1 cellular context compared by ENCODE assay signal in the genomic region with DNA sequence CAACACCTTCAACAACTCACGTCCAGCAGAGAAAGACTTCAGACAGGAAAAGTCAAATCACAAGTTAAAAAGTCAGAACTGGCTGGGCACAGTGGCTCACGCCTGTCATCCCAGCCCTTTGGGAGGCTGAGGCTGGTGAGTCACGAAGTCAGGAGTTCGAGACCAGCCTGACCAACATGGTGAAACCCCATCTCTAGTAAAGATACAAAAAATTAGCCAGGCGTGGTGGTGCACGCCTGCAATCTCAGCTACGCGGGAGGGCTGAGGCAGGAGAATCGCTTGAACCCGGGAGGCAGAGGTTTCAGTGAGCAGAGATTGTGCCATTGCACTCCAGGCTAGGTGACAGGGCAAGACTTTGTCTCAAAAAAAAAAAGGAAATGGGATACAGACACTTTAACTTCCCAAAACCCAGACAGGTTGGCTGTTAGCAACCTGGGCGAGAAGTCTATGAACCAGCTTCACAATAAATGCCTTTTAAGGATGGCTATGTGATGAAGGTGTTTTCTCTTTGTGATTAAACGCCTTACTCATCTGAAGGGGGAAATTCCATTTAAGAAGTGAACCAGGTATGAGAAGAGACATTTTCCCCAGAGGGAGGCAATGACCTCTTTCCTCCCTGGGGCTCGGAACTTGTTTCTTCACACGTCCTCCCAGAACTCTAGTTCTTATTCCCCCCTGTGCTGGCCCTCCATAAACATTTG.
TF ChIP-seq lines count a peak whose summit lies in the region.

No MANE protein-coding gene starts in this region.

TF ChIP-seq in HepG2, 621 proteins besides CTCF, POLR2A, EP300 and RAD21:
- TF ChIP-seq, protein P1, sequence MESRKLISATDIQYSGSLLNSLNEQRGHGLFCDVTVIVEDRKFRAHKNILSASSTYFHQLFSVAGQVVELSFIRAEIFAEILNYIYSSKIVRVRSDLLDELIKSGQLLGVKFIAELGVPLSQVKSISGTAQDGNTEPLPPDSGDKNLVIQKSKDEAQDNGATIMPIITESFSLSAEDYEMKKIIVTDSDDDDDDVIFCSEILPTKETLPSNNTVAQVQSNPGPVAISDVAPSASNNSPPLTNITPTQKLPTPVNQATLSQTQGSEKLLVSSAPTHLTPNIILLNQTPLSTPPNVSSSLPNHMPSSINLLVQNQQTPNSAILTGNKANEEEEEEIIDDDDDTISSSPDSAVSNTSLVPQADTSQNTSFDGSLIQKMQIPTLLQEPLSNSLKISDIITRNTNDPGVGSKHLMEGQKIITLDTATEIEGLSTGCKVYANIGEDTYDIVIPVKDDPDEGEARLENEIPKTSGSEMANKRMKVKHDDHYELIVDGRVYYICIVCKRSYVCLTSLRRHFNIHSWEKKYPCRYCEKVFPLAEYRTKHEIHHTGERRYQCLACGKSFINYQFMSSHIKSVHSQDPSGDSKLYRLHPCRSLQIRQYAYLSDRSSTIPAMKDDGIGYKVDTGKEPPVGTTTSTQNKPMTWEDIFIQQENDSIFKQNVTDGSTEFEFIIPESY (CRISPR knock-in tag; IDR thresholded peaks at IDR 0.05): 0 out of 2 replicates have a peak, but pooled peaks have one; percentile 38
- TF ChIP-seq, protein P2, sequence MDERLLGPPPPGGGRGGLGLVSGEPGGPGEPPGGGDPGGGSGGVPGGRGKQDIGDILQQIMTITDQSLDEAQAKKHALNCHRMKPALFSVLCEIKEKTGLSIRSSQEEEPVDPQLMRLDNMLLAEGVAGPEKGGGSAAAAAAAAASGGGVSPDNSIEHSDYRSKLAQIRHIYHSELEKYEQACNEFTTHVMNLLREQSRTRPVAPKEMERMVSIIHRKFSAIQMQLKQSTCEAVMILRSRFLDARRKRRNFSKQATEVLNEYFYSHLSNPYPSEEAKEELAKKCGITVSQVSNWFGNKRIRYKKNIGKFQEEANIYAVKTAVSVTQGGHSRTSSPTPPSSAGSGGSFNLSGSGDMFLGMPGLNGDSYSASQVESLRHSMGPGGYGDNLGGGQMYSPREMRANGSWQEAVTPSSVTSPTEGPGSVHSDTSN (CRISPR knock-in tag; IDR thresholded peaks at IDR 0.05): no peak
- TF ChIP-seq ZNF781 (CRISPR knock-in tag; IDR thresholded peaks at IDR 0.05; ENCODE audit: borderline replicate concordance, not compliant biosample characterization) (peak; percentile 46), ZNF292 (CRISPR knock-in tag; IDR thresholded peaks at IDR 0.05; ENCODE audit: borderline replicate concordance, low read depth) (peak; percentile 7; the same call in 1 of the 2 replicates), ZNF160 (CRISPR knock-in tag; IDR thresholded peaks at IDR 0.05) (no peak), ZNF709 (CRISPR knock-in tag; IDR thresholded peaks at IDR 0.05) (0 out of 2 replicates have a peak, but pooled peaks have one; percentile 34), SRSF4 (IDR thresholded peaks at IDR 0.05; ENCODE audit: low read depth, low read length, poor library complexity, severe bottlenecking) (no peak), ZNF460 (CRISPR knock-in tag; IDR thresholded peaks at IDR 0.05; ENCODE audit: borderline replicate concordance) (peak; percentile 59)
- TF ChIP-seq, protein P3, sequence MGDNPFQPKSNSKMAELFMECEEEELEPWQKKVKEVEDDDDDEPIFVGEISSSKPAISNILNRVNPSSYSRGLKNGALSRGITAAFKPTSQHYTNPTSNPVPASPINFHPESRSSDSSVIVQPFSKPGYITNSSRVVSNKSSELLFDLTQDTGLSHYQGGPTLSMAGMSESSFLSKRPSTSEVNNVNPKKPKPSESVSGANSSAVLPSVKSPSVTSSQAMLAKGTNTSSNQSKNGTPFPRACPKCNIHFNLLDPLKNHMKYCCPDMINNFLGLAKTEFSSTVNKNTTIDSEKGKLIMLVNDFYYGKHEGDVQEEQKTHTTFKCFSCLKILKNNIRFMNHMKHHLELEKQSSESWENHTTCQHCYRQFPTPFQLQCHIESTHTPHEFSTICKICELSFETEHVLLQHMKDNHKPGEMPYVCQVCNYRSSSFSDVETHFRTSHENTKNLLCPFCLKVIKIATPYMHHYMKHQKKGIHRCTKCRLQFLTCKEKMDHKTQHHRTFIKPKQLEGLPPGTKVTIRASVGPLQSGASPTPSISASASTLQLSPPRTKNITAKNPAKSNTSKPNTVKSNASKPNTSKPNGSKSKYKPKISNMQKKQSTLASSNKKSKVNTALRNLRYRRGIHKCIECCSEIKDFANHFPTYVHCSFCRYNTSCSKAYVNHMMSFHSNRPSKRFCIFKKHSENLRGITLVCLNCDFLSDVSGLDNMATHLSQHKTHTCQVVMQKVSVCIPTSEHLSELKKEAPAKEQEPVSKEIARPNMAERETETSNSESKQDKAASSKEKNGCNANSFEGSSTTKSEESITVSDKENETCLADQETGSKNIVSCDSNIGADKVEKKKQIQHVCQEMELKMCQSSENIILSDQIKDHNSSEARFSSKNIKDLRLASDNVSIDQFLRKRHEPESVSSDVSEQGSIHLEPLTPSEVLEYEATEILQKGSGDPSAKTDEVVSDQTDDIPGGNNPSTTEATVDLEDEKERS (CRISPR knock-in tag; IDR thresholded peaks at IDR 0.05): peak; percentile 66; the same call in 1 of the 2 replicates
- TF ChIP-seq, protein P4, sequence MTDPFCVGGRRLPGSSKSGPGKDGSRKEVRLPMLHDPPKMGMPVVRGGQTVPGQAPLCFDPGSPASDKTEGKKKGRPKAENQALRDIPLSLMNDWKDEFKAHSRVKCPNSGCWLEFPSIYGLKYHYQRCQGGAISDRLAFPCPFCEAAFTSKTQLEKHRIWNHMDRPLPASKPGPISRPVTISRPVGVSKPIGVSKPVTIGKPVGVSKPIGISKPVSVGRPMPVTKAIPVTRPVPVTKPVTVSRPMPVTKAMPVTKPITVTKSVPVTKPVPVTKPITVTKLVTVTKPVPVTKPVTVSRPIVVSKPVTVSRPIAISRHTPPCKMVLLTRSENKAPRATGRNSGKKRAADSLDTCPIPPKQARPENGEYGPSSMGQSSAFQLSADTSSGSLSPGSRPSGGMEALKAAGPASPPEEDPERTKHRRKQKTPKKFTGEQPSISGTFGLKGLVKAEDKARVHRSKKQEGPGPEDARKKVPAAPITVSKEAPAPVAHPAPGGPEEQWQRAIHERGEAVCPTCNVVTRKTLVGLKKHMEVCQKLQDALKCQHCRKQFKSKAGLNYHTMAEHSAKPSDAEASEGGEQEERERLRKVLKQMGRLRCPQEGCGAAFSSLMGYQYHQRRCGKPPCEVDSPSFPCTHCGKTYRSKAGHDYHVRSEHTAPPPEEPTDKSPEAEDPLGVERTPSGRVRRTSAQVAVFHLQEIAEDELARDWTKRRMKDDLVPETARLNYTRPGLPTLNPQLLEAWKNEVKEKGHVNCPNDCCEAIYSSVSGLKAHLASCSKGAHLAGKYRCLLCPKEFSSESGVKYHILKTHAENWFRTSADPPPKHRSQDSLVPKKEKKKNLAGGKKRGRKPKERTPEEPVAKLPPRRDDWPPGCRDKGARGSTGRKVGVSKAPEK (CRISPR knock-in tag; IDR thresholded peaks at IDR 0.05; ENCODE audit: borderline replicate concordance): 0 out of 2 replicates have a peak, but pooled peaks have one; percentile 23
- TF ChIP-seq, protein P5, sequence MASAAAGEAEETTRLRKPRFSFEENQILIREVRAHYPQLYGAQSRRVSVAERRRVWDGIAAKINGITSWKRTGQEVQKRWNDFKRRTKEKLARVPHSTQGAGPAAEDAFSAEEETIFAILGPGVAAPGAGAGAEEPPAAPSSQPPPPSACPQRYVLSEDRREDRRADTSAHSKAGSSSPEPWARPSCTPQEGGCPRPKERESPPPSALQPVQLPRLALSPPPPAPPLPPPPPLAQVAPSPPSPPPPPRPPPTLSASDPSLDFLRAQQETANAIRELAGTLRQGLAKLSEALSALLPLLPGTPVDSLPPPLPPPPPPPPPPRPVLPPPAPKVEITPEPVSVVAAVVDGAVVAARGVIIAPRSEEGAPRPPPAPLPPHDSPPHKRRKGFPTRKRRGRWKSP (CRISPR knock-in tag; IDR thresholded peaks at IDR 0.05): peak; percentile 16; the same call in 1 of the 2 replicates
- TF ChIP-seq, protein P6, sequence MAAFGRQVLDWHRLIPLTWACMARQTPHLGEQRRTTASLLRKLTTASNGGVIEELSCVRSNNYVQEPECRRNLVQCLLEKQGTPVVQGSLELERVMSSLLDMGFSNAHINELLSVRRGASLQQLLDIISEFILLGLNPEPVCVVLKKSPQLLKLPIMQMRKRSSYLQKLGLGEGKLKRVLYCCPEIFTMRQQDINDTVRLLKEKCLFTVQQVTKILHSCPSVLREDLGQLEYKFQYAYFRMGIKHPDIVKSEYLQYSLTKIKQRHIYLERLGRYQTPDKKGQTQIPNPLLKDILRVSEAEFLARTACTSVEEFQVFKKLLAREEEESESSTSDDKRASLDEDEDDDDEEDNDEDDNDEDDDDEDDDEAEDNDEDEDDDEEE (CRISPR knock-in tag; IDR thresholded peaks at IDR 0.05): 0 out of 2 replicates have a peak, but pooled peaks have one; percentile 65
TF ChIP-seq in HepG2: peak in this region for 9.
